Comparison of ENCODE assay signal across 10 cellular contexts in the genomic region with DNA sequence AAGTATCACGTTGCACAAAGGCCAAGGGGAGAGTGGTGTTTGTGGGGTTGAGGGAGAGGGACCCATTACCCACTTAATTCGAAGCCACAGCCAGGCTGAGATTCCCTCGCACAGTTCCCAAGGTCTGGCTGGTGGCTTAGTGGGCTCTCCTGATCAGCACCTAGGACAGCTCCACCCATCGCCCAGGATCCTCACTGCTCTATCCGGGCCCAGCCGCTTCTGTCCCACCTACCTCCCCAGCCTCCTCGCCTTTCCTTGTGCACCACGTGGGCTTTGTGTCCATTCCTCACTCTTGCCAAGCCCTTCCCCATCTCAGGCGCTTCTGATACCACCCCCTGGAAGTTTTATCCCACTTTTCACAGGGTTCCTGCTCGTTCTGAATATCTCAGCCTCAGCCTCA.
DNase-seq lines count a peak whose midpoint lies in the region; ATAC-seq and TF ChIP-seq lines count a peak whose summit lies in the region.
"Had no signal": no experiment of that assay in that cellular context is flagged by ENCODE, and none has a peak within 500 bp of the region (broad histone marks: within the 10 kb centered on the region; RNA-seq: fewer than 3 reads in every experiment).

No MANE protein-coding gene starts in this region.

- H3K9me3 Mint-ChIP-seq in Calu3 (ENCODE audit: low read depth, unreplicated experiment) (no peaks in the 10 kb centered on the region), HFFc6 (peaks cover 81% of the 10 kb centered on the region)
- peaks cover 3% of the 10 kb centered on the region for H3K9me3 Mint-ChIP-seq in activated naive CD8-positive, alpha-beta T cell treated with anti-CD3 and anti-CD28 coated beads for 36 hours

- no peaks in the 10 kb centered on the region for H3K9me2 ChIP-seq in Karpas-422 (replicated peaks; ENCODE audit: insufficient read depth, low read length)

- no peaks in the 10 kb centered on the region for H3K79me2 ChIP-seq in Karpas-422 (ENCODE audit: low read length)

- H3K36me3 ChIP-seq in Karpas-422 (ENCODE audit: insufficient read depth, low read length) (no peaks in the 10 kb centered on the region), ascending aorta (no peaks in the 10 kb centered on the region)

- H3K4me3 Mint-ChIP-seq in Calu3 (ENCODE audit: low read depth, unreplicated experiment) (no peak overlapping the region), HFFc6 (no peak overlapping the region)
- no peak overlapping the region for H3K4me3 Mint-ChIP-seq in activated naive CD8-positive, alpha-beta T cell treated with anti-CD3 and anti-CD28 coated beads for 36 hours

- no peak overlapping the region for H3K27ac ChIP-seq in Karpas-422 (ENCODE audit: low read length)
- H3K27ac ChIP-seq in ascending aorta = no peak overlapping the region
- H3K27ac ChIP-seq: body of pancreas had no signal

- H4K20me1 ChIP-seq in Karpas-422 (ENCODE audit: insufficient read depth, low read depth, low read length) = no peaks in the 10 kb centered on the region

- H3K27ac Mint-ChIP-seq in Calu3 (ENCODE audit: unreplicated experiment) (no peak overlapping the region), HFFc6 (no peak overlapping the region)
- no peak overlapping the region for H3K27ac Mint-ChIP-seq in activated naive CD8-positive, alpha-beta T cell treated with anti-CD3 and anti-CD28 coated beads for 36 hours

- H3K36me3 Mint-ChIP-seq in Calu3 (ENCODE audit: insufficient read depth, unreplicated experiment) = no peaks in the 10 kb centered on the region
- no peaks in the 10 kb centered on the region for H3K36me3 Mint-ChIP-seq in activated naive CD8-positive, alpha-beta T cell treated with anti-CD3 and anti-CD28 coated beads for 36 hours
- peaks cover 10% of the 10 kb centered on the region for H3K36me3 Mint-ChIP-seq in HFFc6 (ENCODE audit: low read depth)

- H3K4me1 Mint-ChIP-seq in Calu3 (ENCODE audit: low read depth, unreplicated experiment) (no peaks in the 10 kb centered on the region), HFFc6 (ENCODE audit: low read depth) (no peaks in the 10 kb centered on the region)
- H3K4me1 Mint-ChIP-seq in activated naive CD8-positive, alpha-beta T cell treated with anti-CD3 and anti-CD28 coated beads for 36 hours = no peaks in the 10 kb centered on the region

- no TSS peak for BruUV-seq in Calu3 (replicated peaks; lab: Mats Ljungman, UMichigan)

- CTCF ChIA-PET in Calu3 (lab: Charles Lee) = no interaction called here

- intact Hi-C loops in Calu3 (cut with micrococcal nuclease; ENCODE audit: unreplicated experiment) (no loop called here), ascending aorta (cut with DNase I) (no loop called here)

- H3K9ac ChIP-seq in Karpas-422 (ENCODE audit: low read length) = no peak overlapping the region

- DNase-seq in Calu3 (peak; percentile 36), Karpas-422 (peak; percentile 64), lung microvascular endothelial cell (ENCODE audit: low read depth in 2 of 2) (peak; percentile 34 to 35), ascending aorta (ENCODE audit: low spot score in 2 of 2) (no peak), HFFc6 (no peak)
- DNase-seq in activated naive CD8-positive, alpha-beta T cell treated with anti-CD3 and anti-CD28 coated beads for 36 hours = peak; percentile 10
- DNase-seq: SHP77 had no signal

- H3K27me3 ChIP-seq in Karpas-422 (ENCODE audit: low read length) = no peaks in the 10 kb centered on the region
- H3K27me3 ChIP-seq in ascending aorta = no peaks in the 10 kb centered on the region
- H3K27me3 ChIP-seq: body of pancreas had no signal

- H3K9me3 ChIP-seq in Karpas-422 (ENCODE audit: low read length) = no peaks in the 10 kb centered on the region
- no peaks in the 10 kb centered on the region for H3K9me3 ChIP-seq in ascending aorta
- H3K9me3 ChIP-seq: body of pancreas had no signal

- no peak for TF ChIP-seq CTCF in Calu3 (IDR thresholded peaks at IDR 0.05; ENCODE audit: unreplicated experiment)
- TF ChIP-seq CTCF in ascending aorta (IDR thresholded peaks at IDR 0.05) = no peak
- no peak for TF ChIP-seq CTCF in HFFc6 (IDR thresholded peaks at IDR 0.05)

- no peak overlapping the region for H3K4me2 ChIP-seq in Karpas-422 (ENCODE audit: low read depth, low read length, poor library complexity, severe bottlenecking)

- H3K4me3 ChIP-seq in Karpas-422 (ENCODE audit: low read length) (no peak overlapping the region), ascending aorta (no peak overlapping the region)
- H3K4me3 ChIP-seq: body of pancreas had no signal

- no peak overlapping the region for H2AFZ ChIP-seq in Karpas-422 (ENCODE audit: low read length)

- ATAC-seq in GM21423 (IDR thresholded peaks at IDR 0.05; ENCODE audit: unreplicated experiment) (no peak), GM18867 (IDR thresholded peaks at IDR 0.05; ENCODE audit: unreplicated experiment) (no peak)
- ATAC-seq: body of pancreas had no signal

- H3K4me1 ChIP-seq in Karpas-422 (ENCODE audit: low read length) (no peaks in the 10 kb centered on the region), ascending aorta (no peaks in the 10 kb centered on the region)
- H3K4me1 ChIP-seq: body of pancreas had no signal

- H3K27me3 Mint-ChIP-seq in Calu3 (ENCODE audit: unreplicated experiment) (peaks cover 92% of the 10 kb centered on the region), HFFc6 (ENCODE audit: insufficient read depth) (no peaks in the 10 kb centered on the region; the same call in 1 of the 2 replicates)
- H3K27me3 Mint-ChIP-seq in activated naive CD8-positive, alpha-beta T cell treated with anti-CD3 and anti-CD28 coated beads for 36 hours = peaks cover 16% of the 10 kb centered on the region

Comparison
In these comparisons a context has a peak if more than half of its experiments do, and no peak if none do; other contexts are left out.
1. DNase-seq: peak in Calu3 (single experiment), Karpas-422 (single experiment), activated naive CD8-positive, alpha-beta T cell treated with anti-CD3 and anti-CD28 coated beads for 36 hours (single experiment) and lung microvascular endothelial cell (2 of 2); none in ascending aorta (0 of 2) and HFFc6 (single experiment).